Comparison of ENCODE assay signal across 8 cellular contexts in genomic region chr9:99184427-99185327, GRCh38. TPM values are rescaled to one million over a fixed set of nuclear protein-coding genes. Genes with fewer than 3 reads are reported as not detected.
DNase-seq lines count a peak whose midpoint lies in the region; ATAC-seq and TF ChIP-seq lines count a peak whose summit lies in the region.

No MANE protein-coding gene starts in this region.

- H3K27me3 Mint-ChIP-seq in osteocyte (ENCODE audit: unreplicated experiment): peaks cover 29% of the 10 kb centered on the region

- H3K36me3 ChIP-seq in DOHH2 (ENCODE audit: control insufficient read depth, low read length) (no peaks in the 10 kb centered on the region), MM.1S (replicated peaks; ENCODE audit: insufficient read depth, low read length) (no peaks in the 10 kb centered on the region), gastroesophageal sphincter (no peaks in the 10 kb centered on the region), testis (ENCODE audit: low read depth, missing control alignments) (no peaks in the 10 kb centered on the region)

- DNase-seq in H4 (ENCODE audit: low spot score) (peak; percentile 83), MM.1S (peak; percentile 76), SHP77 treated with DMSO at 0.1 percent for 48 hours (lab: John Stamatoyannopoulos, UW) (peak; percentile 85), osteocyte (ENCODE audit: extremely low spot score, unreplicated experiment) (peak; percentile 90), testis (peak; percentile 95)
- DNase-seq in activated gamma-delta T cell treated with anti-CD3 and anti-CD28 coated beads, Interleukin-2, amount 50 U/mL, for 16 hours (ENCODE audit: low read depth): peak; percentile 60

- no peaks in the 10 kb centered on the region for H3K9me3 Mint-ChIP-seq in osteocyte (ENCODE audit: unreplicated experiment)

- no peaks in the 10 kb centered on the region for H3K36me3 Mint-ChIP-seq in osteocyte (ENCODE audit: unreplicated experiment)

- H3K79me2 ChIP-seq in DOHH2 (ENCODE audit: control insufficient read depth, low read length) (no peaks in the 10 kb centered on the region), MM.1S (ENCODE audit: low read length) (no peaks in the 10 kb centered on the region)

- H3K27ac Mint-ChIP-seq in osteocyte (ENCODE audit: unreplicated experiment): peak overlapping the region; percentile 58

- H3K4me1 ChIP-seq in DOHH2 (ENCODE audit: control insufficient read depth, low read length) (peaks cover 49% of the 10 kb centered on the region), MM.1S (ENCODE audit: low read length) (peaks cover 34% of the 10 kb centered on the region), gastroesophageal sphincter (peaks cover 0 to 14% (median 5%) of the 10 kb centered on the region in 3 donors), testis (no peaks in the 10 kb centered on the region)

- H3K4me2 ChIP-seq in DOHH2 (ENCODE audit: low read length) (peak overlapping the region; percentile 26; the same call in 1 of the 2 replicates), MM.1S (ENCODE audit: low read depth, low read length) (peak overlapping the region; percentile 16; the same call in 1 of the 2 replicates)

- no peak overlapping the region for H3K9ac ChIP-seq in MM.1S (ENCODE audit: low read length)

- H2AFZ ChIP-seq in MM.1S (ENCODE audit: low read length): peak overlapping the region; percentile 51

- intact Hi-C loops in testis (cut with DNase I; ENCODE audit: low total_unique reads): no loop called here

- H3K4me3 ChIP-seq in DOHH2 (ENCODE audit: low read length) (no peak overlapping the region), MM.1S (ENCODE audit: low read length) (0 out of 2 replicates have a peak overlapping the region, but pooled peaks have one; percentile 1), gastroesophageal sphincter (peak overlapping the region in 1 of 2 donors; percentile 38), testis (peak overlapping the region; percentile 26 to 30)

- no peaks in the 10 kb centered on the region for H3K9me2 ChIP-seq in DOHH2 (replicated peaks; ENCODE audit: control insufficient read depth, low read length)
- H3K9me2 ChIP-seq in MM.1S (replicated peaks; ENCODE audit: insufficient read depth, low read length): no peaks in the 10 kb centered on the region

- no peaks in the 10 kb centered on the region for H3K9me3 ChIP-seq in DOHH2 (ENCODE audit: control insufficient read depth, insufficient read depth, low read length)
- no peaks in the 10 kb centered on the region for H3K9me3 ChIP-seq in MM.1S (replicated peaks; ENCODE audit: insufficient read depth, low read length)
- no peaks in the 10 kb centered on the region for H3K9me3 ChIP-seq in gastroesophageal sphincter
- no peaks in the 10 kb centered on the region for H3K9me3 ChIP-seq in testis

- ATAC-seq in gastroesophageal sphincter: peak; percentile 88

- no peaks in the 10 kb centered on the region for H3K27me3 ChIP-seq in DOHH2 (ENCODE audit: control insufficient read depth, low read length)
- no peaks in the 10 kb centered on the region for H3K27me3 ChIP-seq in MM.1S (replicated peaks; ENCODE audit: insufficient read depth, low read length)
- peaks cover 8% of the 10 kb centered on the region for H3K27me3 ChIP-seq in gastroesophageal sphincter
- no peaks in the 10 kb centered on the region for H3K27me3 ChIP-seq in testis

- H4K20me1 ChIP-seq in DOHH2 (ENCODE audit: control insufficient read depth, insufficient read depth, low read depth, low read length) (no peaks in the 10 kb centered on the region), MM.1S (ENCODE audit: insufficient read depth, low read length) (no peaks in the 10 kb centered on the region)

- TF ChIP-seq POLR2A in gastroesophageal sphincter (IDR thresholded peaks at IDR 0.05) (no peak), testis (IDR thresholded peaks at IDR 0.05) (no peak)

- H3F3A ChIP-seq in DOHH2 (ENCODE audit: control insufficient read depth, insufficient read depth): no peaks in the 10 kb centered on the region
- H3F3A ChIP-seq in MM.1S (ENCODE audit: insufficient read depth, low read length): peaks cover 7% of the 10 kb centered on the region; the same call in 1 of the 2 replicates

- H3K27ac ChIP-seq in DOHH2 (ENCODE audit: low read depth, low read length): no peak overlapping the region
- no peak overlapping the region for H3K27ac ChIP-seq in MM.1S (ENCODE audit: low read length)
- H3K27ac ChIP-seq in gastroesophageal sphincter: peak overlapping the region in 3 of 4 donors; percentile 4 to 66 (median 39)
- H3K27ac ChIP-seq in testis: no peak overlapping the region

- TF ChIP-seq CTCF in DOHH2 (IDR thresholded peaks at IDR 0.05; ENCODE audit: low read depth, low read length, poor library complexity, severe bottlenecking) (peak; percentile 89), MM.1S (IDR thresholded peaks at IDR 0.05; ENCODE audit: low read length) (peak; percentile 93), gastroesophageal sphincter (IDR thresholded peaks at IDR 0.05) (peak; percentile 89 to 95 (median 91)), osteocyte (IDR thresholded peaks at IDR 0.05) (peak; percentile 94), testis (IDR thresholded peaks at IDR 0.05) (peak; percentile 80 to 92 (median 85))

- no peak overlapping the region for H3K4me3 Mint-ChIP-seq in osteocyte (ENCODE audit: unreplicated experiment)

- no peak for TF ChIP-seq EP300 in gastroesophageal sphincter (IDR thresholded peaks at IDR 0.05)

- H3K4me1 Mint-ChIP-seq in osteocyte (ENCODE audit: unreplicated experiment): peaks cover 2% of the 10 kb centered on the region

- WGBS in gastroesophageal sphincter (ENCODE audit: low coverage in 1 of 2), 2 donors: 0 to 7% methylated on average over 4 to 11 of the region's 31 CpGs
- WGBS in testis, 2 donors: 11 to 12% methylated on average over 22 to 31 of the region's 31 CpGs

RNA-seq across cellular contexts. Expression of gene ALG2, which starts 37.1 kb away (rescaled TPM):
- total RNA-seq in H4 (2014; rRNA removed; shearing (Covaris generic)): 39.9 and 56.6 TPM in 2 replicates
- 10 to 100 TPM; 21.9 to 32.3 (median 25.4) TPM for total RNA-seq in gastroesophageal sphincter
- total RNA-seq in osteocyte: 33.0 and 34.8 TPM in 2 replicates
- total RNA-seq in testis: 10 to 100 TPM; 46.7 to 48.0 TPM
- 37.9 TPM for polyA plus RNA-seq in testis (ENCODE audit: insufficient read depth, low read depth, low replicate concordance)

RNA-seq across cellular contexts. Expression of gene SEC61B, which starts 37.4 kb away (rescaled TPM):
- total RNA-seq in H4 (2014; rRNA removed; shearing (Covaris generic)): 196 and 227 TPM in 2 replicates
- total RNA-seq in gastroesophageal sphincter (10 to 100 TPM; 62.5 to 84.0 (median 73.5) TPM), osteocyte (145 and 148 TPM in 2 replicates), testis (10 to 100 TPM; 78.3 to 91.7 TPM)
- 145 TPM for polyA plus RNA-seq in testis (ENCODE audit: insufficient read depth, low read depth, low replicate concordance)

Comparison
In these comparisons a context has a peak if more than half of its experiments do, and no peak if none do; other contexts are left out.
1. H3K27ac ChIP-seq: peak in gastroesophageal sphincter (3 of 4); none in DOHH2 (single experiment), MM.1S (single experiment) and testis (0 of 2).
2. Peak in every context shown above with its lines, with median percentiles within 50 percentile points of each other: CTCF ChIP-seq and DNase-seq.